12 cellular contexts compared by ENCODE assay signal in the genomic region with DNA sequence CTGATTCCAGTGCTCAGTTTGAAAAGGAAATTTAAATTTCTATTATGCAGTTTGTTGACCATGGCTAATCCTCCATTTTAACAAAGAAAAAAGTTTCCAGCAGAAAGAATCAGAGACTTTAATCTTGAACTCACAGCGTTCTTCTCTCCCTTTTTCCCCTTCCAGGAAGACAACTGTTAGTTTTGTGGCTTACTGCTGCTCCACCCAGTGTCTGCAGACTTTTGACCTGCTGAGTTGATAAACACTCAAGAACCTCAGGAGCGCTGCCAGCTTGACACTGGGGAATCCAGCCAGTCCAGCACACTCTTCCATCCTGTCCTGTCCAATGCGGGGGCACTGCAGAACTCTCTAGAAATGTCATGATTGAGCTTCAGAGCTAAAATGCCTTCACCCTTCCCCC.
DNase-seq lines count a peak whose midpoint lies in the region; ATAC-seq, FAIRE-seq and TF ChIP-seq lines count a peak whose summit lies in the region.
"Had no signal": no experiment of that assay in that cellular context is flagged by ENCODE, and none has a peak within 500 bp of the region (broad histone marks: within the 10 kb centered on the region; RNA-seq: fewer than 3 reads in every experiment).

No MANE protein-coding gene starts in this region.

- peak overlapping the region; percentile 1 for H3K27ac Mint-ChIP-seq in activated CD4-positive, alpha-beta T cell treated with anti-CD3 and anti-CD28 coated beads, Interleukin-2, amount 10 ng/mL, durations not matched to agents 24 days and 14 days
- H3K27ac Mint-ChIP-seq in type B pancreatic cell: no peak overlapping the region
- no peak overlapping the region for H3K27ac Mint-ChIP-seq in stimulated activated naive B cell treated with anti-CD40 and anti-IgM and Interleukin-4, amounts not matched to agents 10 μg/mL and 1 μg/mL and 100 μg/mL, for 72 hours
- H3K27ac Mint-ChIP-seq: activated T-helper 17 cell treated with anti-CD3 and anti-CD28 coated beads, Interleukin-2, amount 50 U/mL, for 72 hours; neural progenitor cell had no signal

- in situ Hi-C loops in K562 (cut with MboI): no loop called here

- H3K9ac ChIP-seq in K562 (ENCODE audit: insufficient read depth in 1 of 2, low read depth in 2 of 2, low read length in 2 of 2): no peak overlapping the region
- H3K9ac ChIP-seq: neural progenitor cell had no signal

- FAIRE-seq in K562 (lab: Jason Lieb, UNC): no peak

- H3K4me1 Mint-ChIP-seq in activated CD4-positive, alpha-beta T cell treated with anti-CD3 and anti-CD28 coated beads, Interleukin-2, amount 10 ng/mL, durations not matched to agents 24 days and 14 days: peaks cover 10% of the 10 kb centered on the region
- H3K4me1 Mint-ChIP-seq in type B pancreatic cell (ENCODE audit: unreplicated experiment): peaks cover 15% of the 10 kb centered on the region
- peaks cover 15 to 16% of the 10 kb centered on the region in 2 donors for H3K4me1 Mint-ChIP-seq in stimulated activated naive B cell treated with anti-CD40 and anti-IgM and Interleukin-4, amounts not matched to agents 10 μg/mL and 1 μg/mL and 100 μg/mL, for 72 hours

- peak; percentile 69 for DNase-seq in activated CD4-positive, alpha-beta T cell treated with anti-CD3 and anti-CD28 coated beads, Interleukin-2, amount 10 ng/mL, durations not matched to agents 24 days and 14 days
- no peak for DNase-seq in activated CD4-positive, alpha-beta T cell treated with anti-CD3 and anti-CD28 coated beads, Interleukin-2, amount 50 U/mL, for 1 hour
- DNase-seq in K562 (ENCODE audit: extremely low read depth in 1 of 4, low spot score in 3 of 4): peak in 2 of 4 experiments; percentile 24 to 57
- DNase-seq in left colon: peak; percentile 79 to 81
- DNase-seq in type B pancreatic cell (ENCODE audit: extremely low spot score, unreplicated experiment): no peak
- DNase-seq in NCI-H1048 (lab: John Stamatoyannopoulos, UW): no peak
- DNase-seq in middle frontal gyrus (ENCODE audit: extremely low spot score, low spot score): no peak
- DNase-seq in stimulated activated naive B cell treated with anti-CD40 and anti-IgM and Interleukin-4, amounts not matched to agents 10 μg/mL and 1 μg/mL and 100 μg/mL, for 72 hours: no peak
- DNase-seq: SJCRH30 had no signal

- ATAC-seq in K562 (peak; percentile 64), left colon (peak; percentile 99)
- ATAC-seq in stimulated activated naive B cell treated with anti-CD40 and anti-IgM and Interleukin-4, amounts not matched to agents 10 μg/mL and 1 μg/mL and 100 μg/mL, for 72 hours (replicated peaks): no peak
- ATAC-seq: activated T-helper 17 cell treated with anti-CD3 and anti-CD28 coated beads, Interleukin-2, amount 50 U/mL, for 72 hours; esophagus mucosa had no signal

- no peaks in the 10 kb centered on the region for H3K9me1 ChIP-seq in K562 (ENCODE audit: control insufficient read depth, insufficient read depth, low read length)

- no peaks in the 10 kb centered on the region for H3K36me3 ChIP-seq in K562 (ENCODE audit: control insufficient read depth, insufficient read depth, low read length)
- H3K36me3 ChIP-seq: neural progenitor cell, SJCRH30 had no signal

- BruUV-seq in K562 (replicated peaks; lab: Mats Ljungman, UMichigan): no TSS peak

- no peak overlapping the region for H3K4me2 ChIP-seq in K562 (ENCODE audit: insufficient read depth, low read length)
- H3K4me2 ChIP-seq: neural progenitor cell had no signal

- H3K4me1 ChIP-seq in K562 (replicated peaks in 1 of 2; ENCODE audit: control insufficient read depth in 2 of 2, insufficient read depth in 2 of 2, low read length in 2 of 2): peaks cover 0 to 8% of the 10 kb centered on the region in 2 experiments; a peak in 3 of 5 replicates
- H3K4me1 ChIP-seq: neural progenitor cell, SJCRH30 had no signal

- no peaks in the 10 kb centered on the region for H3K9me3 Mint-ChIP-seq in activated CD4-positive, alpha-beta T cell treated with anti-CD3 and anti-CD28 coated beads, Interleukin-2, amount 10 ng/mL, durations not matched to agents 24 days and 14 days
- H3K9me3 Mint-ChIP-seq in type B pancreatic cell: peaks cover 8% of the 10 kb centered on the region
- no peaks in the 10 kb centered on the region for H3K9me3 Mint-ChIP-seq in stimulated activated naive B cell treated with anti-CD40 and anti-IgM and Interleukin-4, amounts not matched to agents 10 μg/mL and 1 μg/mL and 100 μg/mL, for 72 hours
- H3K9me3 Mint-ChIP-seq: activated T-helper 17 cell treated with anti-CD3 and anti-CD28 coated beads, Interleukin-2, amount 50 U/mL, for 72 hours had no signal

- no peak overlapping the region for H3K27ac ChIP-seq in K562 (ENCODE audit: extremely low read depth, low read depth, low read length)
- H3K27ac ChIP-seq: neural progenitor cell, SJCRH30 had no signal

- intact Hi-C loops in activated CD4-positive, alpha-beta T cell treated with anti-CD3 and anti-CD28 coated beads, Interleukin-2, amount 10 ng/mL, durations not matched to agents 24 days and 14 days (cut with micrococcal nuclease): no loop called here
- intact Hi-C loops in K562 (cut with micrococcal nuclease): no loop called here
- intact Hi-C loops in left colon (cut with DNase I, micrococcal nuclease): no loop called here

- CTCF ChIA-PET in K562 (lab: Yijun Ruan, JAX; ENCODE audit: low intra/inter-chr PET ratio): no interaction called here

- 5% methylated on average over 2 of the region's 3 CpGs for WGBS in K562 (ENCODE audit: insufficient coverage, low coverage, missing lambda C conversion rate)

- TF ChIP-seq CTCF in K562 (IDR thresholded peaks at IDR 0.05 in 2 of 3, conservative IDR thresholded peaks at IDR 0.05 in 1 of 3; ENCODE audit: insufficient read depth in 2 of 3, low read depth in 1 of 3, low read length in 3 of 3) (no peak), type B pancreatic cell (conservative IDR thresholded peaks at IDR 0.05) (no peak)

- H3K4me3 ChIP-seq in K562: no peak overlapping the region
- H3K4me3 ChIP-seq: neural progenitor cell, SJCRH30 had no signal

- H2AFZ ChIP-seq in K562 (ENCODE audit: low read depth, low read length): no peak overlapping the region
- H2AFZ ChIP-seq: neural progenitor cell had no signal

- peak in 1 of 2 experiments; percentile 37; a peak in 2 of 4 replicates for TF ChIP-seq RAD21 in K562 (CRISPR knock-in tag; conservative IDR thresholded peaks at IDR 0.05 in 1 of 2, IDR thresholded peaks at IDR 0.05 in 1 of 2)

- POLR2A ChIA-PET in K562 (lab: Yijun Ruan, JAX): no interaction called here

- no peak for TF ChIP-seq POLR2A in K562 (conservative IDR thresholded peaks at IDR 0.05)

- no peaks in the 10 kb centered on the region for H4K20me1 ChIP-seq in K562 (replicated peaks; ENCODE audit: control insufficient read depth, insufficient read depth, low read length)

- H3K9me3 ChIP-seq in K562 (replicated peaks; ENCODE audit: control insufficient read depth, insufficient read depth, low read depth, low read length): no peaks in the 10 kb centered on the region
- H3K9me3 ChIP-seq: SJCRH30 had no signal

- no peak for TF ChIP-seq EP300 in K562 (IDR thresholded peaks at IDR 0.05; ENCODE audit: low read length)

- H3K27me3 Mint-ChIP-seq in activated CD4-positive, alpha-beta T cell treated with anti-CD3 and anti-CD28 coated beads, Interleukin-2, amount 10 ng/mL, durations not matched to agents 24 days and 14 days: no peaks in the 10 kb centered on the region
- no peaks in the 10 kb centered on the region for H3K27me3 Mint-ChIP-seq in type B pancreatic cell
- H3K27me3 Mint-ChIP-seq in stimulated activated naive B cell treated with anti-CD40 and anti-IgM and Interleukin-4, amounts not matched to agents 10 μg/mL and 1 μg/mL and 100 μg/mL, for 72 hours: no peaks in the 10 kb centered on the region
- H3K27me3 Mint-ChIP-seq: activated T-helper 17 cell treated with anti-CD3 and anti-CD28 coated beads, Interleukin-2, amount 50 U/mL, for 72 hours had no signal

- peaks cover 13% of the 10 kb centered on the region for H3K36me3 Mint-ChIP-seq in activated CD4-positive, alpha-beta T cell treated with anti-CD3 and anti-CD28 coated beads, Interleukin-2, amount 10 ng/mL, durations not matched to agents 24 days and 14 days (ENCODE audit: low read depth)
- H3K36me3 Mint-ChIP-seq in type B pancreatic cell: peaks cover 20% of the 10 kb centered on the region
- peaks cover 17 to 24% of the 10 kb centered on the region in 2 donors for H3K36me3 Mint-ChIP-seq in stimulated activated naive B cell treated with anti-CD40 and anti-IgM and Interleukin-4, amounts not matched to agents 10 μg/mL and 1 μg/mL and 100 μg/mL, for 72 hours

- no peaks in the 10 kb centered on the region for H3K27me3 ChIP-seq in K562 (ENCODE audit: control insufficient read depth in 2 of 2, insufficient read depth in 2 of 2, low read length in 2 of 2)
- H3K27me3 ChIP-seq: neural progenitor cell, SJCRH30 had no signal

- no peaks in the 10 kb centered on the region for H3K79me2 ChIP-seq in K562 (ENCODE audit: control insufficient read depth, insufficient read depth, low read length)

- H3K4me3 Mint-ChIP-seq in activated CD4-positive, alpha-beta T cell treated with anti-CD3 and anti-CD28 coated beads, Interleukin-2, amount 10 ng/mL, durations not matched to agents 24 days and 14 days: peak overlapping the region; percentile 9
- H3K4me3 Mint-ChIP-seq in type B pancreatic cell: peak overlapping the region; percentile 2
- no peak overlapping the region for H3K4me3 Mint-ChIP-seq in stimulated activated naive B cell treated with anti-CD40 and anti-IgM and Interleukin-4, amounts not matched to agents 10 μg/mL and 1 μg/mL and 100 μg/mL, for 72 hours
- H3K4me3 Mint-ChIP-seq: activated T-helper 17 cell treated with anti-CD3 and anti-CD28 coated beads, Interleukin-2, amount 50 U/mL, for 72 hours; neural progenitor cell had no signal

TF ChIP-seq in K562, 482 proteins besides CTCF, POLR2A, EP300 and RAD21 (continues in another document):
- TF ChIP-seq DIDO1 (tag; IDR thresholded peaks at IDR 0.05; ENCODE audit: low read depth) (no peak), ETV6 (IDR thresholded peaks at IDR 0.05; ENCODE audit: borderline replicate concordance in 1 of 2, low read depth in 2 of 2, low read length in 1 of 2) (no peak), ETV6 (CRISPR knock-in tag; IDR thresholded peaks at IDR 0.05; ENCODE audit: borderline replicate concordance) (no peak), SAFB2 (IDR thresholded peaks at IDR 0.05; ENCODE audit: borderline replicate concordance, low read depth, low read length, severe bottlenecking) (no peak), POLR3G (IDR thresholded peaks at IDR 0.05; ENCODE audit: extremely low read depth, insufficient read length, insufficient replicate concordance) (no peak), CXXC5 (CRISPR knock-in tag; IDR thresholded peaks at IDR 0.05) (no peak), ZNF668 (CRISPR knock-in tag; IDR thresholded peaks at IDR 0.05) (no peak)

Comparison
In these comparisons a context has a peak if more than half of its experiments do, and no peak if none do; other contexts are left out.
1. DNase-seq: peak in activated CD4-positive, alpha-beta T cell treated with anti-CD3 and anti-CD28 coated beads, Interleukin-2, amount 10 ng/mL, durations not matched to agents 24 days and 14 days (single experiment) and left colon (2 of 2); none in activated CD4-positive, alpha-beta T cell treated with anti-CD3 and anti-CD28 coated beads, Interleukin-2, amount 50 U/mL, for 1 hour (single experiment), type B pancreatic cell (single experiment), NCI-H1048 (single experiment), middle frontal gyrus (single experiment) and stimulated activated naive B cell treated with anti-CD40 and anti-IgM and Interleukin-4, amounts not matched to agents 10 μg/mL and 1 μg/mL and 100 μg/mL, for 72 hours (single experiment).
2. H3K4me3 Mint-ChIP-seq: peak in activated CD4-positive, alpha-beta T cell treated with anti-CD3 and anti-CD28 coated beads, Interleukin-2, amount 10 ng/mL, durations not matched to agents 24 days and 14 days (single experiment) and type B pancreatic cell (single experiment); none in stimulated activated naive B cell treated with anti-CD40 and anti-IgM and Interleukin-4, amounts not matched to agents 10 μg/mL and 1 μg/mL and 100 μg/mL, for 72 hours (0 of 2).
3. ATAC-seq: peak in K562 (single experiment) and left colon (single experiment); none in stimulated activated naive B cell treated with anti-CD40 and anti-IgM and Interleukin-4, amounts not matched to agents 10 μg/mL and 1 μg/mL and 100 μg/mL, for 72 hours (0 of 2).